In the genomic region with DNA sequence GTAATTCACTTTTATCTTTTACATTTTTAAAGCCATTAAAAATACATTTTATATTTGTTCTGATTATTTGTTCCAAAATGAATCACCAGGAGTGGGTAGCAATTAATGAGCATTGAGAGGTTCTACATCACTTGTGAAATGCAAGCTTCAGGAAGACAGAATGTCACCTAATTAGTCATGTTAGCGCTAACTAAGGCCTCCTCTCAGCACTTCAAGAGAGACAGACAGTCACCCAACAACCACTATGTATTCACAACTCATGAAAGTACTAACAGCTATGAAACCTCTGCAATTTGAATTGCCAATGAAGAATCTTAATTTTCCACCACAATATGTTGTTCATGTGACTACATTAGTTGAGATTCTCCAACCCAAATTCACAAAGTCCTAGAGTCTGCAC, we compare ENCODE assay signal across 18 cellular contexts.
DNase-seq lines count a peak whose midpoint lies in the region; FAIRE-seq and TF ChIP-seq lines count a peak whose summit lies in the region.
"Had no signal": no experiment of that assay in that cellular context is flagged by ENCODE, and none has a peak within 500 bp of the region (broad histone marks: within the 10 kb centered on the region; RNA-seq: fewer than 3 reads in every experiment).

No MANE protein-coding gene starts in this region.

- no peaks in the 10 kb centered on the region for H3K9me2 ChIP-seq in OCI-LY1 (ENCODE audit: low read depth, low read length)
- H3K9me2 ChIP-seq in hepatocyte (replicated peaks; ENCODE audit: insufficient read depth) = no peaks in the 10 kb centered on the region

- no peak overlapping the region for H3K9ac ChIP-seq in OCI-LY1 (ENCODE audit: low read length)
- H3K9ac ChIP-seq: BLaER1, GM23248 had no signal

- TF ChIP-seq CTCF in 22Rv1 (IDR thresholded peaks at IDR 0.05) = no peak
- no peak for TF ChIP-seq CTCF in OCI-LY1 (IDR thresholded peaks at IDR 0.05; ENCODE audit: low read length)
- no peak for TF ChIP-seq CTCF in hepatocyte (IDR thresholded peaks at IDR 0.05; ENCODE audit: poor library complexity)

- DNase-seq in DMS 273 (lab: John Stamatoyannopoulos, UW; ENCODE audit: unreplicated experiment) = peak; percentile 60
- DNase-seq in H54 (ENCODE audit: insufficient read length, low spot score) = no peak
- DNase-seq in stimulated activated CD8-positive, alpha-beta memory T cell treated with anti-CD3 and anti-CD28 coated beads, Interleukin-4, amount 100 ng/mL, for 48 hours = no peak
- no peak for DNase-seq in GM12892 (ENCODE audit: insufficient read length)
- DNase-seq in hepatocyte (ENCODE audit: low spot score) = no peak
- DNase-seq: CD8-positive, alpha-beta memory T cell; EL; GM23248; KBM-7; NCI-H1092; NCI-H1930; NK-92 treated with Interleukin-12 subunit alpha and Interleukin-12 subunit beta, amount 100 ng/mL, for 24 hours; PC-9; T-cell; T1000 had no signal

- H3K36me3 ChIP-seq in OCI-LY1 (ENCODE audit: insufficient read depth, low read length) = no peaks in the 10 kb centered on the region
- no peaks in the 10 kb centered on the region for H3K36me3 ChIP-seq in hepatocyte (replicated peaks; ENCODE audit: insufficient read depth, low read depth)
- H3K36me3 ChIP-seq: BLaER1 had no signal

- FAIRE-seq in H54 (lab: Jason Lieb, UNC) (peak; percentile 75), GM12892 (lab: Jason Lieb, UNC) (no peak)

- H3K9me3 ChIP-seq in OCI-LY1 (ENCODE audit: low read length) (no peaks in the 10 kb centered on the region), hepatocyte (ENCODE audit: low read depth) (no peaks in the 10 kb centered on the region)
- H3K9me3 ChIP-seq: BLaER1 had no signal

- H4K20me1 ChIP-seq in OCI-LY1 (ENCODE audit: insufficient read depth, low read length) (no peaks in the 10 kb centered on the region), hepatocyte (ENCODE audit: insufficient read depth, poor library complexity, severe bottlenecking) (no peaks in the 10 kb centered on the region)
- H4K20me1 ChIP-seq: BLaER1 had no signal

- peak overlapping the region; percentile 88; the same call in 1 of the 2 replicates for H2AFZ ChIP-seq in OCI-LY1 (ENCODE audit: low read length)
- no peak overlapping the region for H2AFZ ChIP-seq in hepatocyte
- H2AFZ ChIP-seq: GM23248, PC-9 had no signal

- no peaks in the 10 kb centered on the region for H3K4me1 ChIP-seq in OCI-LY1 (ENCODE audit: insufficient read depth, low read length, severe bottlenecking)
- H3K4me1 ChIP-seq in hepatocyte (ENCODE audit: insufficient read depth) = no peaks in the 10 kb centered on the region
- H3K4me1 ChIP-seq: BLaER1 had no signal

- H3K79me2 ChIP-seq in OCI-LY1 (ENCODE audit: insufficient read depth, low read length) (no peaks in the 10 kb centered on the region), hepatocyte (no peaks in the 10 kb centered on the region)

- 0 out of 2 replicates have a peak overlapping the region, but pooled peaks have one; percentile 46 for H3K27ac ChIP-seq in 22Rv1
- no peak overlapping the region for H3K27ac ChIP-seq in OCI-LY1 (ENCODE audit: low read depth, low read length, poor library complexity, severe bottlenecking)
- no peak overlapping the region for H3K27ac ChIP-seq in hepatocyte
- H3K27ac ChIP-seq: BLaER1, GM23248, PC-9 had no signal

- 94% methylated on average over 1 of the region's 1 CpG for WGBS in hepatocyte (ENCODE audit: low lambda C conversion rate, missing lambda C conversion rate)

- no peak overlapping the region for H3K4me2 ChIP-seq in OCI-LY1 (ENCODE audit: low read length)
- H3K4me2 ChIP-seq in hepatocyte = no peak overlapping the region
- H3K4me2 ChIP-seq: BLaER1, PC-9 had no signal

- H3K27me3 ChIP-seq in OCI-LY1 (ENCODE audit: insufficient read depth, low read length) (no peaks in the 10 kb centered on the region), hepatocyte (no peaks in the 10 kb centered on the region)
- H3K27me3 ChIP-seq: BLaER1 had no signal

- no peak overlapping the region for H3K4me3 ChIP-seq in OCI-LY1 (ENCODE audit: low read depth, low read length, poor library complexity, severe bottlenecking)
- no peak overlapping the region for H3K4me3 ChIP-seq in hepatocyte
- H3K4me3 ChIP-seq: BLaER1, GM23248, PC-9 had no signal

- no peaks in the 10 kb centered on the region for H3F3A ChIP-seq in OCI-LY1 (ENCODE audit: insufficient read depth, low read length)

- TF ChIP-seq POLR2A in H54 (IDR thresholded peaks at IDR 0.05; ENCODE audit: low read depth, low read length) (no peak), GM12892 (IDR thresholded peaks at IDR 0.05; ENCODE audit: low read depth, low read length) (no peak)
